ENCODE assay signal across 23 cellular contexts in genomic region chr6:496649-497048, GRCh38.
DNase-seq lines count a peak whose midpoint lies in the region; ATAC-seq and TF ChIP-seq lines count a peak whose summit lies in the region.
"Had no signal": no experiment of that assay in that cellular context is flagged by ENCODE, and none has a peak within 500 bp of the region (broad histone marks: within the 10 kb centered on the region; RNA-seq: fewer than 3 reads in every experiment).

No MANE protein-coding gene starts in this region.

- peaks cover 5% of the 10 kb centered on the region for H3F3A ChIP-seq in neural progenitor cell (ENCODE audit: low read depth)

- H3K4me2 ChIP-seq in neural progenitor cell, result no peak overlapping the region
- H3K4me2 ChIP-seq: A549, PC-9 had no signal

- H3K9me3 ChIP-seq in neural progenitor cell (ENCODE audit: low read depth), result no peaks in the 10 kb centered on the region
- H3K9me3 ChIP-seq: A549, HAP-1 had no signal

- no peak for ATAC-seq in activated T-helper 17 cell treated with anti-CD3 and anti-CD28 coated beads, Interleukin-2, amount 50 U/mL, for 72 hours (replicated peaks)
- no peak for ATAC-seq in stimulated activated effector memory CD8-positive, alpha-beta T cell treated with anti-CD3 and anti-CD28 coated beads, Interleukin-12 subunit alpha, Interleukin-12 subunit beta, amount 100 ng/mL, for 72 hours
- ATAC-seq: A549, GM12878, HepG2 had no signal

- H2AFZ ChIP-seq in neural progenitor cell (replicated peaks), result no peak overlapping the region
- H2AFZ ChIP-seq: GM23248, PC-9 had no signal

- peaks cover under 1% of the 10 kb centered on the region for H4K20me1 ChIP-seq in neural progenitor cell (ENCODE audit: low read depth)

- H3K4me3 Mint-ChIP-seq in activated CD4-positive, alpha-beta T cell treated with anti-CD3 and anti-CD28 coated beads, Interleukin-2, amount 10 ng/mL, durations not matched to agents 24 days and 14 days, result peak overlapping the region; percentile 78
- H3K4me3 Mint-ChIP-seq in activated naive CD4-positive, alpha-beta T cell treated with anti-CD3 and anti-CD28 coated beads, Interleukin-2, amount 50 U/mL, for 24 hours, result no peak overlapping the region
- peak overlapping the region; percentile 85 for H3K4me3 Mint-ChIP-seq in activated T-helper 17 cell treated with anti-CD3 and anti-CD28 coated beads, Interleukin-2, amount 50 U/mL, for 72 hours
- H3K4me3 Mint-ChIP-seq in stimulated activated effector memory CD8-positive, alpha-beta T cell treated with anti-CD3 and anti-CD28 coated beads, Interleukin-12 subunit alpha, Interleukin-12 subunit beta, amount 100 ng/mL, for 72 hours, result peak overlapping the region; percentile 76
- H3K4me3 Mint-ChIP-seq in neural progenitor cell, result no peak overlapping the region
- H3K4me3 Mint-ChIP-seq: CD8-positive, alpha-beta memory T cell had no signal

- H3K79me2 ChIP-seq in neural progenitor cell (ENCODE audit: low read depth), result no peaks in the 10 kb centered on the region

- no peak overlapping the region for H3K4me3 ChIP-seq in neural progenitor cell
- H3K4me3 ChIP-seq: A549, GM12878, GM23248, HAP-1, PC-9 had no signal

- no peak overlapping the region for H3K27ac Mint-ChIP-seq in activated CD4-positive, alpha-beta T cell treated with anti-CD3 and anti-CD28 coated beads, Interleukin-2, amount 10 ng/mL, durations not matched to agents 24 days and 14 days
- H3K27ac Mint-ChIP-seq in activated naive CD4-positive, alpha-beta T cell treated with anti-CD3 and anti-CD28 coated beads, Interleukin-2, amount 50 U/mL, for 24 hours, result peak overlapping the region; percentile 84
- no peak overlapping the region for H3K27ac Mint-ChIP-seq in activated T-helper 17 cell treated with anti-CD3 and anti-CD28 coated beads, Interleukin-2, amount 50 U/mL, for 72 hours
- peak overlapping the region; percentile 97 for H3K27ac Mint-ChIP-seq in stimulated activated effector memory CD8-positive, alpha-beta T cell treated with anti-CD3 and anti-CD28 coated beads, Interleukin-12 subunit alpha, Interleukin-12 subunit beta, amount 100 ng/mL, for 72 hours
- H3K27ac Mint-ChIP-seq in neural progenitor cell, result no peak overlapping the region

- no peaks in the 10 kb centered on the region for H3K27me3 ChIP-seq in neural progenitor cell

- peaks cover 3% of the 10 kb centered on the region for H3K36me3 ChIP-seq in neural progenitor cell

- intact Hi-C loops in activated CD4-positive, alpha-beta T cell treated with anti-CD3 and anti-CD28 coated beads, Interleukin-2, amount 10 ng/mL, durations not matched to agents 24 days and 14 days (cut with micrococcal nuclease), result no loop called here

- H3K9ac ChIP-seq in neural progenitor cell, result no peak overlapping the region
- H3K9ac ChIP-seq: GM23248 had no signal

- H3K27ac ChIP-seq in neural progenitor cell, result no peak overlapping the region
- H3K27ac ChIP-seq: A549, GM23248, PC-9, RWPE1 had no signal

- H3K27me3 Mint-ChIP-seq in activated CD4-positive, alpha-beta T cell treated with anti-CD3 and anti-CD28 coated beads, Interleukin-2, amount 10 ng/mL, durations not matched to agents 24 days and 14 days, result no peaks in the 10 kb centered on the region
- H3K27me3 Mint-ChIP-seq in activated naive CD4-positive, alpha-beta T cell treated with anti-CD3 and anti-CD28 coated beads, Interleukin-2, amount 50 U/mL, for 24 hours, result no peaks in the 10 kb centered on the region
- no peaks in the 10 kb centered on the region for H3K27me3 Mint-ChIP-seq in activated T-helper 17 cell treated with anti-CD3 and anti-CD28 coated beads, Interleukin-2, amount 50 U/mL, for 72 hours
- H3K27me3 Mint-ChIP-seq in neural progenitor cell (ENCODE audit: insufficient read depth, low read depth), result no peaks in the 10 kb centered on the region
- H3K27me3 Mint-ChIP-seq: CD8-positive, alpha-beta memory T cell had no signal

- H3K9me3 Mint-ChIP-seq in activated CD4-positive, alpha-beta T cell treated with anti-CD3 and anti-CD28 coated beads, Interleukin-2, amount 10 ng/mL, durations not matched to agents 24 days and 14 days, result no peaks in the 10 kb centered on the region
- peaks cover 6% of the 10 kb centered on the region for H3K9me3 Mint-ChIP-seq in activated naive CD4-positive, alpha-beta T cell treated with anti-CD3 and anti-CD28 coated beads, Interleukin-2, amount 50 U/mL, for 24 hours
- peaks cover 3% of the 10 kb centered on the region for H3K9me3 Mint-ChIP-seq in activated T-helper 17 cell treated with anti-CD3 and anti-CD28 coated beads, Interleukin-2, amount 50 U/mL, for 72 hours
- H3K9me3 Mint-ChIP-seq in stimulated activated effector memory CD8-positive, alpha-beta T cell treated with anti-CD3 and anti-CD28 coated beads, Interleukin-12 subunit alpha, Interleukin-12 subunit beta, amount 100 ng/mL, for 72 hours, result no peaks in the 10 kb centered on the region
- H3K9me3 Mint-ChIP-seq in neural progenitor cell, result peaks cover 5% of the 10 kb centered on the region
- H3K9me3 Mint-ChIP-seq: CD8-positive, alpha-beta memory T cell had no signal

- DNase-seq in activated CD4-positive, alpha-beta T cell treated with anti-CD3 and anti-CD28 coated beads, Interleukin-2, amount 10 ng/mL, durations not matched to agents 24 days and 14 days, result peak; percentile 54
- no peak for DNase-seq in activated CD4-positive, alpha-beta T cell treated with anti-CD3 and anti-CD28 coated beads, Interleukin-2, amount 50 U/mL, for 4 hours
- no peak for DNase-seq in activated naive CD4-positive, alpha-beta T cell (lab: John Stamatoyannopoulos, UW)
- DNase-seq in stimulated activated effector memory CD8-positive, alpha-beta T cell treated with anti-CD3 and anti-CD28 coated beads, Interleukin-12 subunit alpha, Interleukin-12 subunit beta, amount 100 ng/mL, for 72 hours (ENCODE audit: low spot score in 2 of 2), result no peak
- DNase-seq in neural progenitor cell (ENCODE audit: low spot score), result no peak
- DNase-seq: CD8-positive, alpha-beta memory T cell; DMS53; EL; GM23248; KBM-7; NCI-H1105 treated with DMSO at 0.1 percent for 48 hours; NCI-H1694; NCI-H2107; NCI-H510A treated with DMSO at 0.1 percent for 48 hours; NCI-H774; PC-9 had no signal

- peaks cover 76% of the 10 kb centered on the region for H3K4me1 Mint-ChIP-seq in activated CD4-positive, alpha-beta T cell treated with anti-CD3 and anti-CD28 coated beads, Interleukin-2, amount 10 ng/mL, durations not matched to agents 24 days and 14 days
- peaks cover 87% of the 10 kb centered on the region for H3K4me1 Mint-ChIP-seq in activated naive CD4-positive, alpha-beta T cell treated with anti-CD3 and anti-CD28 coated beads, Interleukin-2, amount 50 U/mL, for 24 hours
- peaks cover 58% of the 10 kb centered on the region for H3K4me1 Mint-ChIP-seq in activated T-helper 17 cell treated with anti-CD3 and anti-CD28 coated beads, Interleukin-2, amount 50 U/mL, for 72 hours
- H3K4me1 Mint-ChIP-seq in stimulated activated effector memory CD8-positive, alpha-beta T cell treated with anti-CD3 and anti-CD28 coated beads, Interleukin-12 subunit alpha, Interleukin-12 subunit beta, amount 100 ng/mL, for 72 hours, result peaks cover 82% of the 10 kb centered on the region
- no peaks in the 10 kb centered on the region for H3K4me1 Mint-ChIP-seq in neural progenitor cell

- no peaks in the 10 kb centered on the region for H3K4me1 ChIP-seq in neural progenitor cell
- H3K4me1 ChIP-seq: A549, HAP-1 had no signal

- no peak for TF ChIP-seq CTCF in neural progenitor cell (IDR thresholded peaks at IDR 0.05)

- H3K36me3 Mint-ChIP-seq in activated CD4-positive, alpha-beta T cell treated with anti-CD3 and anti-CD28 coated beads, Interleukin-2, amount 10 ng/mL, durations not matched to agents 24 days and 14 days (ENCODE audit: low read depth), result peaks cover 46% of the 10 kb centered on the region
- peaks cover 28% of the 10 kb centered on the region for H3K36me3 Mint-ChIP-seq in activated naive CD4-positive, alpha-beta T cell treated with anti-CD3 and anti-CD28 coated beads, Interleukin-2, amount 50 U/mL, for 24 hours
- peaks cover 83% of the 10 kb centered on the region for H3K36me3 Mint-ChIP-seq in activated T-helper 17 cell treated with anti-CD3 and anti-CD28 coated beads, Interleukin-2, amount 50 U/mL, for 72 hours (ENCODE audit: low read depth)
- peaks cover 60% of the 10 kb centered on the region for H3K36me3 Mint-ChIP-seq in stimulated activated effector memory CD8-positive, alpha-beta T cell treated with anti-CD3 and anti-CD28 coated beads, Interleukin-12 subunit alpha, Interleukin-12 subunit beta, amount 100 ng/mL, for 72 hours
- H3K36me3 Mint-ChIP-seq in neural progenitor cell, result peaks cover 20% of the 10 kb centered on the region

Comparison
In these comparisons a context has a peak if more than half of its experiments do, and no peak if none do; other contexts are left out.
1. H3K27ac Mint-ChIP-seq: peak in activated naive CD4-positive, alpha-beta T cell treated with anti-CD3 and anti-CD28 coated beads, Interleukin-2, amount 50 U/mL, for 24 hours (single experiment) and stimulated activated effector memory CD8-positive, alpha-beta T cell treated with anti-CD3 and anti-CD28 coated beads, Interleukin-12 subunit alpha, Interleukin-12 subunit beta, amount 100 ng/mL, for 72 hours (single experiment); none in activated CD4-positive, alpha-beta T cell treated with anti-CD3 and anti-CD28 coated beads, Interleukin-2, amount 10 ng/mL, durations not matched to agents 24 days and 14 days (single experiment), activated T-helper 17 cell treated with anti-CD3 and anti-CD28 coated beads, Interleukin-2, amount 50 U/mL, for 72 hours (single experiment) and neural progenitor cell (single experiment).
2. H3K4me3 Mint-ChIP-seq: peak in activated CD4-positive, alpha-beta T cell treated with anti-CD3 and anti-CD28 coated beads, Interleukin-2, amount 10 ng/mL, durations not matched to agents 24 days and 14 days (single experiment), activated T-helper 17 cell treated with anti-CD3 and anti-CD28 coated beads, Interleukin-2, amount 50 U/mL, for 72 hours (single experiment) and stimulated activated effector memory CD8-positive, alpha-beta T cell treated with anti-CD3 and anti-CD28 coated beads, Interleukin-12 subunit alpha, Interleukin-12 subunit beta, amount 100 ng/mL, for 72 hours (single experiment); none in activated naive CD4-positive, alpha-beta T cell treated with anti-CD3 and anti-CD28 coated beads, Interleukin-2, amount 50 U/mL, for 24 hours (single experiment) and neural progenitor cell (single experiment).